Comparison of ENCODE assay signal across 1 cellular context in genomic region chr19:3047307-3048189, GRCh38.
TF ChIP-seq lines count a peak whose summit lies in the region.

No MANE protein-coding gene starts in this region.

TF ChIP-seq in K562, 482 proteins besides CTCF, POLR2A, EP300 and RAD21 (continued from another document and continues in another):
- TF ChIP-seq ZBTB11 (CRISPR knock-in tag; IDR thresholded peaks at IDR 0.05) (no peak), MYNN (IDR thresholded peaks at IDR 0.05) (peak; percentile 73; the same call in 1 of the 2 replicates), MYNN (CRISPR knock-in tag; IDR thresholded peaks at IDR 0.05) (no peak), ZBTB17 (CRISPR knock-in tag; IDR thresholded peaks at IDR 0.05) (no peak), ZNF217 (CRISPR knock-in tag; IDR thresholded peaks at IDR 0.05) (no peak), NCOA4 (IDR thresholded peaks at IDR 0.05; ENCODE audit: partially characterized antibody) (no peak), ZFX (CRISPR knock-in tag; IDR thresholded peaks at IDR 0.05) (peak; percentile 61), STAT5A (IDR thresholded peaks at IDR 0.05; ENCODE audit: borderline replicate concordance, low read length) (peak; percentile 76), SIRT6 (IDR thresholded peaks at IDR 0.05; ENCODE audit: low read depth, low read length) (no peak), SREBF1 (IDR thresholded peaks at IDR 0.05; ENCODE audit: borderline replicate concordance, low read depth, low read length) (no peak), HDAC1 (IDR thresholded peaks at IDR 0.05) (peak in 1 of 2 experiments; percentile 80; a peak in 2 of 4 replicates), CBFA2T3 (IDR thresholded peaks at IDR 0.05) (peak; percentile 95), HCFC1 (IDR thresholded peaks at IDR 0.05; ENCODE audit: low read depth, low read length) (0 out of 2 replicates have a peak, but pooled peaks have one; percentile 8), PML (IDR thresholded peaks at IDR 0.05; ENCODE audit: low read length) (peak; percentile 76), ZNF324 (CRISPR knock-in tag; IDR thresholded peaks at IDR 0.05) (no peak), PRMT5 (CRISPR knock-in tag; IDR thresholded peaks at IDR 0.05) (no peak), XRCC5 (IDR thresholded peaks at IDR 0.05; ENCODE audit: low read depth, low read length) (no peak), SMAD1 (IDR thresholded peaks at IDR 0.05; ENCODE audit: low read depth, low read length, partially characterized antibody) (no peak), HES1 (IDR thresholded peaks at IDR 0.05; ENCODE audit: low read depth) (peak; percentile 51), SMARCA4 (IDR thresholded peaks at IDR 0.05) (peak; percentile 96), ZNF224 (CRISPR knock-in tag; IDR thresholded peaks at IDR 0.05) (no peak), POLR2H (tag; IDR thresholded peaks at IDR 0.05; ENCODE audit: low read depth) (no peak), ZNF436 (CRISPR knock-in tag; IDR thresholded peaks at IDR 0.05) (no peak), ZNF175 (CRISPR knock-in tag; IDR thresholded peaks at IDR 0.05; ENCODE audit: low read depth) (no peak), ELF2 (CRISPR knock-in tag; IDR thresholded peaks at IDR 0.05) (no peak), ZEB2 (IDR thresholded peaks at IDR 0.05) (no peak), ZNF24 (IDR thresholded peaks at IDR 0.05) (0 out of 2 replicates have a peak, but pooled peaks have one; percentile 14), NFYB (IDR thresholded peaks at IDR 0.05; ENCODE audit: extremely low read depth, insufficient read length) (no peak), DIDO1 (tag; IDR thresholded peaks at IDR 0.05; ENCODE audit: low read depth) (no peak), CBX3 (IDR thresholded peaks at IDR 0.05; ENCODE audit: borderline replicate concordance in 1 of 2, low read length in 2 of 2) (peak in 1 of 2 experiments; percentile 28; a peak in 1 of 3 replicates), ESRRB (CRISPR knock-in tag; IDR thresholded peaks at IDR 0.05; ENCODE audit: borderline replicate concordance) (no peak), ETV5 (CRISPR knock-in tag; IDR thresholded peaks at IDR 0.05; ENCODE audit: low read depth) (no peak), MCM3 (IDR thresholded peaks at IDR 0.05) (no peak), GABPB2 (CRISPR knock-in tag; conservative IDR thresholded peaks at IDR 0.05) (no peak), SOX6 (IDR thresholded peaks at IDR 0.05) (peak; percentile 83), ZNF174 (CRISPR knock-in tag; IDR thresholded peaks at IDR 0.05) (no peak), CAMTA2 (CRISPR knock-in tag; conservative IDR thresholded peaks at IDR 0.05) (no peak), THRB (CRISPR knock-in tag; conservative IDR thresholded peaks at IDR 0.05) (no peak), SMARCC2 (IDR thresholded peaks at IDR 0.05; ENCODE audit: low read depth) (peak; percentile 79), ZNF431 (CRISPR knock-in tag; IDR thresholded peaks at IDR 0.05) (no peak), PHF20 (IDR thresholded peaks at IDR 0.05; ENCODE audit: partially characterized antibody) (peak; percentile 53)
- TF ChIP-seq, protein P1, sequence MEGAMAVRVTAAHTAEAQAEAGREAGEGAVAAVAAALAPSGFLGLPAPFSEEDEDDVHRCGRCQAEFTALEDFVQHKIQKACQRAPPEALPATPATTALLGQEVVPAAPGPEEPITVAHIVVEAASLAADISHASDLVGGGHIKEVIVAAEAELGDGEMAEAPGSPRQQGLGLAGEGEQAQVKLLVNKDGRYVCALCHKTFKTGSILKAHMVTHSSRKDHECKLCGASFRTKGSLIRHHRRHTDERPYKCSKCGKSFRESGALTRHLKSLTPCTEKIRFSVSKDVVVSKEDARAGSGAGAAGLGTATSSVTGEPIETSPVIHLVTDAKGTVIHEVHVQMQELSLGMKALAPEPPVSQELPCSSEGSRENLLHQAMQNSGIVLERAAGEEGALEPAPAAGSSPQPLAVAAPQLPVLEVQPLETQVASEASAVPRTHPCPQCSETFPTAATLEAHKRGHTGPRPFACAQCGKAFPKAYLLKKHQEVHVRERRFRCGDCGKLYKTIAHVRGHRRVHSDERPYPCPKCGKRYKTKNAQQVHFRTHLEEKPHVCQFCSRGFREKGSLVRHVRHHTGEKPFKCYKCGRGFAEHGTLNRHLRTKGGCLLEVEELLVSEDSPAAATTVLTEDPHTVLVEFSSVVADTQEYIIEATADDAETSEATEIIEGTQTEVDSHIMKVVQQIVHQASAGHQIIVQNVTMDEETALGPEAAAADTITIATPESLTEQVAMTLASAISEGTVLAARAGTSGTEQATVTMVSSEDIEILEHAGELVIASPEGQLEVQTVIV (CRISPR knock-in tag; IDR thresholded peaks at IDR 0.05; ENCODE audit: borderline replicate concordance) = no peak
- TF ChIP-seq, protein P2, sequence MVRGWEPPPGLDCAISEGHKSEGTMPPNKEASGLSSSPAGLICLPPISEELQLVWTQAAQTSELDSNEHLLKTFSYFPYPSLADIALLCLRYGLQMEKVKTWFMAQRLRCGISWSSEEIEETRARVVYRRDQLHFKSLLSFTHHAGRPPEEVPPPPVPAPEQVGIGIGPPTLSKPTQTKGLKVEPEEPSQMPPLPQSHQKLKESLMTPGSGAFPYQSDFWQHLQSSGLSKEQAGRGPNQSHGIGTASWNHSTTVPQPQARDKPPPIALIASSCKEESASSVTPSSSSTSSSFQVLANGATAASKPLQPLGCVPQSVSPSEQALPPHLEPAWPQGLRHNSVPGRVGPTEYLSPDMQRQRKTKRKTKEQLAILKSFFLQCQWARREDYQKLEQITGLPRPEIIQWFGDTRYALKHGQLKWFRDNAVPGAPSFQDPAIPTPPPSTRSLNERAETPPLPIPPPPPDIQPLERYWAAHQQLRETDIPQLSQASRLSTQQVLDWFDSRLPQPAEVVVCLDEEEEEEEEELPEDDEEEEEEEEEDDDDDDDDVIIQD (CRISPR knock-in tag; IDR thresholded peaks at IDR 0.05) = no peak
- TF ChIP-seq, protein P3, sequence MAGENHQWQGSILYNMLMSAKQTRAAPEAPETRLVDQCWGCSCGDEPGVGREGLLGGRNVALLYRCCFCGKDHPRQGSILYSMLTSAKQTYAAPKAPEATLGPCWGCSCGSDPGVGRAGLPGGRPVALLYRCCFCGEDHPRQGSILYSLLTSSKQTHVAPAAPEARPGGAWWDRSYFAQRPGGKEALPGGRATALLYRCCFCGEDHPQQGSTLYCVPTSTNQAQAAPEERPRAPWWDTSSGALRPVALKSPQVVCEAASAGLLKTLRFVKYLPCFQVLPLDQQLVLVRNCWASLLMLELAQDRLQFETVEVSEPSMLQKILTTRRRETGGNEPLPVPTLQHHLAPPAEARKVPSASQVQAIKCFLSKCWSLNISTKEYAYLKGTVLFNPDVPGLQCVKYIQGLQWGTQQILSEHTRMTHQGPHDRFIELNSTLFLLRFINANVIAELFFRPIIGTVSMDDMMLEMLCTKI (IDR thresholded peaks at IDR 0.05; ENCODE audit: partially characterized antibody) = no peak
- TF ChIP-seq, protein P4, sequence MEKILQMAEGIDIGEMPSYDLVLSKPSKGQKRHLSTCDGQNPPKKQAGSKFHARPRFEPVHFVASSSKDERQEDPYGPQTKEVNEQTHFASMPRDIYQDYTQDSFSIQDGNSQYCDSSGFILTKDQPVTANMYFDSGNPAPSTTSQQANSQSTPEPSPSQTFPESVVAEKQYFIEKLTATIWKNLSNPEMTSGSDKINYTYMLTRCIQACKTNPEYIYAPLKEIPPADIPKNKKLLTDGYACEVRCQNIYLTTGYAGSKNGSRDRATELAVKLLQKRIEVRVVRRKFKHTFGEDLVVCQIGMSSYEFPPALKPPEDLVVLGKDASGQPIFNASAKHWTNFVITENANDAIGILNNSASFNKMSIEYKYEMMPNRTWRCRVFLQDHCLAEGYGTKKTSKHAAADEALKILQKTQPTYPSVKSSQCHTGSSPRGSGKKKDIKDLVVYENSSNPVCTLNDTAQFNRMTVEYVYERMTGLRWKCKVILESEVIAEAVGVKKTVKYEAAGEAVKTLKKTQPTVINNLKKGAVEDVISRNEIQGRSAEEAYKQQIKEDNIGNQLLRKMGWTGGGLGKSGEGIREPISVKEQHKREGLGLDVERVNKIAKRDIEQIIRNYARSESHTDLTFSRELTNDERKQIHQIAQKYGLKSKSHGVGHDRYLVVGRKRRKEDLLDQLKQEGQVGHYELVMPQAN (IDR thresholded peaks at IDR 0.05; ENCODE audit: borderline replicate concordance) = no peak
- TF ChIP-seq, protein P5, sequence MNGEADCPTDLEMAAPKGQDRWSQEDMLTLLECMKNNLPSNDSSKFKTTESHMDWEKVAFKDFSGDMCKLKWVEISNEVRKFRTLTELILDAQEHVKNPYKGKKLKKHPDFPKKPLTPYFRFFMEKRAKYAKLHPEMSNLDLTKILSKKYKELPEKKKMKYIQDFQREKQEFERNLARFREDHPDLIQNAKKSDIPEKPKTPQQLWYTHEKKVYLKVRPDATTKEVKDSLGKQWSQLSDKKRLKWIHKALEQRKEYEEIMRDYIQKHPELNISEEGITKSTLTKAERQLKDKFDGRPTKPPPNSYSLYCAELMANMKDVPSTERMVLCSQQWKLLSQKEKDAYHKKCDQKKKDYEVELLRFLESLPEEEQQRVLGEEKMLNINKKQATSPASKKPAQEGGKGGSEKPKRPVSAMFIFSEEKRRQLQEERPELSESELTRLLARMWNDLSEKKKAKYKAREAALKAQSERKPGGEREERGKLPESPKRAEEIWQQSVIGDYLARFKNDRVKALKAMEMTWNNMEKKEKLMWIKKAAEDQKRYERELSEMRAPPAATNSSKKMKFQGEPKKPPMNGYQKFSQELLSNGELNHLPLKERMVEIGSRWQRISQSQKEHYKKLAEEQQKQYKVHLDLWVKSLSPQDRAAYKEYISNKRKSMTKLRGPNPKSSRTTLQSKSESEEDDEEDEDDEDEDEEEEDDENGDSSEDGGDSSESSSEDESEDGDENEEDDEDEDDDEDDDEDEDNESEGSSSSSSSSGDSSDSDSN (IDR thresholded peaks at IDR 0.05; ENCODE audit: borderline replicate concordance in 1 of 2, low read depth in 2 of 2, low read length in 2 of 2) = peak; percentile 58 to 91; a peak in 1 of 4 replicates
- TF ChIP-seq, protein P6, sequence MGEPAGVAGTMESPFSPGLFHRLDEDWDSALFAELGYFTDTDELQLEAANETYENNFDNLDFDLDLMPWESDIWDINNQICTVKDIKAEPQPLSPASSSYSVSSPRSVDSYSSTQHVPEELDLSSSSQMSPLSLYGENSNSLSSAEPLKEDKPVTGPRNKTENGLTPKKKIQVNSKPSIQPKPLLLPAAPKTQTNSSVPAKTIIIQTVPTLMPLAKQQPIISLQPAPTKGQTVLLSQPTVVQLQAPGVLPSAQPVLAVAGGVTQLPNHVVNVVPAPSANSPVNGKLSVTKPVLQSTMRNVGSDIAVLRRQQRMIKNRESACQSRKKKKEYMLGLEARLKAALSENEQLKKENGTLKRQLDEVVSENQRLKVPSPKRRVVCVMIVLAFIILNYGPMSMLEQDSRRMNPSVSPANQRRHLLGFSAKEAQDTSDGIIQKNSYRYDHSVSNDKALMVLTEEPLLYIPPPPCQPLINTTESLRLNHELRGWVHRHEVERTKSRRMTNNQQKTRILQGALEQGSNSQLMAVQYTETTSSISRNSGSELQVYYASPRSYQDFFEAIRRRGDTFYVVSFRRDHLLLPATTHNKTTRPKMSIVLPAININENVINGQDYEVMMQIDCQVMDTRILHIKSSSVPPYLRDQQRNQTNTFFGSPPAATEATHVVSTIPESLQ (CRISPR knock-in tag; IDR thresholded peaks at IDR 0.05) = no peak
- TF ChIP-seq, protein P7, sequence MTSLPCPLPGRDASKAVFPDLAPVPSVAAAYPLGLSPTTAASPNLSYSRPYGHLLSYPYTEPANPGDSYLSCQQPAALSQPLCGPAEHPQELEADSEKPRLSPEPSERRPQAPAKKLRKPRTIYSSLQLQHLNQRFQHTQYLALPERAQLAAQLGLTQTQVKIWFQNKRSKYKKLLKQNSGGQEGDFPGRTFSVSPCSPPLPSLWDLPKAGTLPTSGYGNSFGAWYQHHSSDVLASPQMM (CRISPR knock-in tag; IDR thresholded peaks at IDR 0.05) = no peak
